Comparison of ENCODE assay signal across 8 cellular contexts in genomic region chr1:110672001-110672752, GRCh38. TPM values are rescaled to one million over a fixed set of nuclear protein-coding genes. Genes with fewer than 3 reads are reported as not detected.
A peak's percentile ranks its signal among the peaks of the same experiment; 100 is the strongest.
DNase-seq lines count a peak whose midpoint lies in the region; ATAC-seq, FAIRE-seq and TF ChIP-seq lines count a peak whose summit lies in the region.

No MANE protein-coding gene starts in this region.

- TF ChIP-seq CTCF in HepG2 (CRISPR knock-in tag; IDR thresholded peaks at IDR 0.05) (no peak), hepatocyte (IDR thresholded peaks at IDR 0.05; ENCODE audit: poor library complexity) (no peak), MCF 10A (IDR thresholded peaks at IDR 0.05; ENCODE audit: unreplicated experiment) (no peak)

- TF ChIP-seq RAD21 in HepG2 (CRISPR knock-in tag; IDR thresholded peaks at IDR 0.05): no peak

- H4K20me1 ChIP-seq in HepG2 (ENCODE audit: insufficient read depth, low read length) (no peaks in the 10 kb centered on the region), hepatocyte (ENCODE audit: insufficient read depth, poor library complexity, severe bottlenecking) (no peaks in the 10 kb centered on the region)

- H3K9me2 ChIP-seq in hepatocyte (replicated peaks; ENCODE audit: insufficient read depth): no peaks in the 10 kb centered on the region

- peak; percentile 97 for DNase-seq in G401 (ENCODE audit: low spot score)
- DNase-seq in NCI-H2227 treated with DMSO at 0.1 percent for 48 hours (lab: John Stamatoyannopoulos, UW): peak; percentile 85
- DNase-seq in activated T-cell treated with anti-CD3 and anti-CD28 coated beads, Interleukin-2, amount 50 U/mL, for 48 hours: peak; percentile 74
- no peak for DNase-seq in HepG2 (ENCODE audit: low spot score)
- peak; percentile 52 to 77 for DNase-seq in stimulated activated CD8-positive, alpha-beta memory T cell treated with anti-CD3 and anti-CD28 coated beads, Interleukin-7, amount 100 ng/mL, for 4 hours (ENCODE audit: low read depth in 2 of 2)
- DNase-seq in NCI-H187 treated with DMSO at 0.1 percent for 48 hours (lab: John Stamatoyannopoulos, UW): no peak
- DNase-seq in hepatocyte (ENCODE audit: low spot score): no peak
- DNase-seq in MCF 10A (ENCODE audit: unreplicated experiment): no peak

- H3K4me2 ChIP-seq in HepG2 (ENCODE audit: low read depth, low read length) (no peak overlapping the region), hepatocyte (no peak overlapping the region)

- TF ChIP-seq POLR2A in HepG2 (IDR thresholded peaks at IDR 0.05; ENCODE audit: insufficient read depth in 1 of 2, low read depth in 2 of 2, low read length in 2 of 2): no peak

- H3K36me3 Mint-ChIP-seq in MCF 10A (ENCODE audit: insufficient read depth, unreplicated experiment): no peaks in the 10 kb centered on the region

- ATAC-seq in HepG2: no peak

- peaks cover 13% of the 10 kb centered on the region for H3K27me3 Mint-ChIP-seq in MCF 10A (ENCODE audit: insufficient read depth, unreplicated experiment)

- H3K9me3 Mint-ChIP-seq in MCF 10A (ENCODE audit: unreplicated experiment): peaks cover 7% of the 10 kb centered on the region

- H2AFZ ChIP-seq in HepG2 (ENCODE audit: low read length) (no peak overlapping the region), hepatocyte (no peak overlapping the region)

- POLR2A ChIA-PET in HepG2 (lab: Yijun Ruan, JAX): no interaction called here
- POLR2A ChIA-PET in MCF 10A (lab: Yijun Ruan, JAX): no interaction called here

- intact Hi-C loops in HepG2 (cut with micrococcal nuclease; ENCODE audit: unreplicated experiment): no loop called here
- intact Hi-C loops in MCF 10A (cut with micrococcal nuclease): no loop called here

- H3K4me3 Mint-ChIP-seq in MCF 10A (ENCODE audit: unreplicated experiment): no peak overlapping the region

- TF ChIP-seq EP300 in HepG2 (IDR thresholded peaks at IDR 0.05; ENCODE audit: low read depth in 2 of 2, low read length in 2 of 2) (no peak), HepG2 (CRISPR knock-in tag; IDR thresholded peaks at IDR 0.05; ENCODE audit: borderline replicate concordance) (no peak)

- H3K9me3 ChIP-seq in HepG2 (ENCODE audit: low read length) (no peaks in the 10 kb centered on the region), hepatocyte (ENCODE audit: low read depth) (no peaks in the 10 kb centered on the region)

- H3K9ac ChIP-seq in HepG2 (ENCODE audit: insufficient read depth, low read depth, low read length): no peak overlapping the region

- H3K79me2 ChIP-seq in HepG2 (ENCODE audit: insufficient read depth, low read length) (no peaks in the 10 kb centered on the region), hepatocyte (no peaks in the 10 kb centered on the region)

- in situ Hi-C loops in G401 (cut with HindIII; ENCODE audit: low sequenced_read_pairs) (no loop called here), HepG2 (cut with HindIII; ENCODE audit: extremely low pct_ligation_motif_present, low pct_unique_long_range_greater_than_20kb) (no loop called here)

- BruUV-seq in HepG2 (replicated peaks; lab: Mats Ljungman, UMichigan) (no TSS peak), MCF 10A (replicated peaks; lab: Mats Ljungman, UMichigan) (no TSS peak)

- H3K36me3 ChIP-seq in HepG2 (replicated peaks in 1 of 2; ENCODE audit: control insufficient read depth in 1 of 2, insufficient read depth in 2 of 2, low read length in 2 of 2) (no peaks in the 10 kb centered on the region), hepatocyte (replicated peaks; ENCODE audit: insufficient read depth, low read depth) (no peaks in the 10 kb centered on the region)

- no peaks in the 10 kb centered on the region for H3K4me1 Mint-ChIP-seq in MCF 10A (ENCODE audit: insufficient read depth, unreplicated experiment)

- no peak overlapping the region for H3K27ac Mint-ChIP-seq in MCF 10A (ENCODE audit: low read depth, unreplicated experiment)

- no peak for FAIRE-seq in HepG2 (lab: Jason Lieb, UNC)

- no peak overlapping the region for H3K27ac ChIP-seq in HepG2 (ENCODE audit: extremely low read length, insufficient read depth, low read length)
- no peak overlapping the region for H3K27ac ChIP-seq in hepatocyte

- no peak overlapping the region for H3K4me3 ChIP-seq in HepG2 (replicated peaks in 1 of 3; ENCODE audit: insufficient read depth in 1 of 3, low read depth in 2 of 3, low read length in 3 of 3)
- no peak overlapping the region for H3K4me3 ChIP-seq in hepatocyte

- CTCF ChIA-PET in HepG2 (lab: Yijun Ruan, JAX; ENCODE audit: low intra/inter-chr PET ratio, low total read pairs): no interaction called here
- CTCF ChIA-PET in MCF 10A (lab: Yijun Ruan, JAX): no interaction called here

- H3K27me3 ChIP-seq in HepG2 (ENCODE audit: control insufficient read depth in 1 of 2, insufficient read depth in 2 of 2, low read length in 2 of 2): peaks cover 0 to 11% of the 10 kb centered on the region in 2 experiments; a peak in 3 of 5 replicates
- H3K27me3 ChIP-seq in hepatocyte: peaks cover 88% of the 10 kb centered on the region

- H3K4me1 ChIP-seq in HepG2 (ENCODE audit: insufficient read depth, low read length) (no peaks in the 10 kb centered on the region), hepatocyte (ENCODE audit: insufficient read depth) (no peaks in the 10 kb centered on the region)

- WGBS in HepG2 (ENCODE audit: low lambda C conversion rate): 14% methylated on average over 12 of the region's 12 CpGs
- 58% methylated on average over 12 of the region's 12 CpGs for WGBS in hepatocyte (ENCODE audit: low lambda C conversion rate, missing lambda C conversion rate)

TF ChIP-seq in HepG2, 621 proteins besides CTCF, POLR2A, EP300 and RAD21:
- TF ChIP-seq ZNF326 (CRISPR knock-in tag; IDR thresholded peaks at IDR 0.05; ENCODE audit: borderline replicate concordance) (no peak), BCL6 (CRISPR knock-in tag; IDR thresholded peaks at IDR 0.05) (no peak), TERF1 (CRISPR knock-in tag; IDR thresholded peaks at IDR 0.05) (no peak), ZNF224 (CRISPR knock-in tag; IDR thresholded peaks at IDR 0.05) (no peak), RFX1 (IDR thresholded peaks at IDR 0.05) (peak; percentile 19; the same call in 1 of the 2 replicates), NFATC3 (CRISPR knock-in tag; IDR thresholded peaks at IDR 0.05) (no peak)
- TF ChIP-seq, protein P1, sequence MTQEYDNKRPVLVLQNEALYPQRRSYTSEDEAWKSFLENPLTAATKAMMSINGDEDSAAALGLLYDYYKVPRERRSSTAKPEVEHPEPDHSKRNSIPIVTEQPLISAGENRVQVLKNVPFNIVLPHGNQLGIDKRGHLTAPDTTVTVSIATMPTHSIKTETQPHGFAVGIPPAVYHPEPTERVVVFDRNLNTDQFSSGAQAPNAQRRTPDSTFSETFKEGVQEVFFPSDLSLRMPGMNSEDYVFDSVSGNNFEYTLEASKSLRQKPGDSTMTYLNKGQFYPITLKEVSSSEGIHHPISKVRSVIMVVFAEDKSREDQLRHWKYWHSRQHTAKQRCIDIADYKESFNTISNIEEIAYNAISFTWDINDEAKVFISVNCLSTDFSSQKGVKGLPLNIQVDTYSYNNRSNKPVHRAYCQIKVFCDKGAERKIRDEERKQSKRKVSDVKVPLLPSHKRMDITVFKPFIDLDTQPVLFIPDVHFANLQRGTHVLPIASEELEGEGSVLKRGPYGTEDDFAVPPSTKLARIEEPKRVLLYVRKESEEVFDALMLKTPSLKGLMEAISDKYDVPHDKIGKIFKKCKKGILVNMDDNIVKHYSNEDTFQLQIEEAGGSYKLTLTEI (CRISPR knock-in tag; conservative IDR thresholded peaks at IDR 0.05): no peak

RNA-seq across cellular contexts. Expression of gene KCNA3, which starts 2.6 kb away (rescaled TPM):
- not detected in 2 replicates for total RNA-seq in G401 (2014; rRNA removed; shearing (Covaris generic))
- total RNA-seq in HepG2 (2016; rRNA removed; fragmentation: Illumina TruSeq; extraction: Trizol): not detected in 2 replicates
- not detected in 2 replicates for total RNA-seq in HepG2 (2016; cell fraction: cytosol; rRNA removed; fragmentation: Illumina TruSeq; extraction: Trizol; ENCODE audit: low read depth)
- total RNA-seq in HepG2 (2016; cell fraction: insoluble cytoplasmic fraction; rRNA removed; fragmentation: Illumina TruSeq; extraction: Trizol): not detected in 2 replicates
- total RNA-seq in HepG2 (2016; cell fraction: membrane; rRNA removed; fragmentation: Illumina TruSeq; extraction: Trizol): not detected in 2 replicates
- total RNA-seq in HepG2 (2016; cell fraction: nucleus; rRNA removed; fragmentation: Illumina TruSeq; extraction: Trizol): not detected in 2 replicates
- polyA plus RNA-seq in HepG2 (2011; rRNA removed): not detected in 2 replicates
- not detected in 2 replicates for polyA plus RNA-seq in HepG2 (2011; cell fraction: cytosol; rRNA removed)
- polyA plus RNA-seq in HepG2 (2011; cell fraction: nucleus; rRNA removed): not detected in 2 replicates
- not detected in 2 replicates for polyA plus RNA-seq in HepG2 (2012)
- polyA plus RNA-seq in HepG2 (2016; cell fraction: cytosol; fragmentation: Illumina TruSeq; extraction: Trizol; ENCODE audit: low read depth): not detected in 2 replicates
- not detected in 2 replicates for polyA plus RNA-seq in HepG2 (2016; cell fraction: insoluble cytoplasmic fraction; fragmentation: Illumina TruSeq; extraction: Trizol; ENCODE audit: low read depth)
- polyA plus RNA-seq in HepG2 (2016; cell fraction: membrane; fragmentation: Illumina TruSeq; extraction: Trizol; ENCODE audit: low read depth): not detected in 2 replicates
- polyA plus RNA-seq in HepG2 (2016; cell fraction: nucleus; fragmentation: Illumina TruSeq; extraction: Trizol; ENCODE audit: insufficient read depth, low read depth): not detected in 2 replicates
- not detected in 2 replicates for polyA minus RNA-seq in HepG2 (2011; rRNA and poly(A)+ RNA removed; ENCODE audit: low replicate concordance)
- polyA minus RNA-seq in HepG2 (2011; cell fraction: cytosol; rRNA and poly(A)+ RNA removed): not detected in 2 replicates
- polyA minus RNA-seq in HepG2 (2011; cell fraction: nucleus; rRNA and poly(A)+ RNA removed): not detected in 2 replicates
- total RNA-seq in hepatocyte: 0.20 and 0.43 TPM in 2 replicates
- not detected in 2 replicates for polyA plus RNA-seq in hepatocyte
- not detected in 2 replicates for total RNA-seq in MCF 10A (2022)

Comparison
In these comparisons a context has a peak if more than half of its experiments do, and no peak if none do; other contexts are left out.
1. DNase-seq: peak in G401 (single experiment), NCI-H2227 treated with DMSO at 0.1 percent for 48 hours (single experiment), activated T-cell treated with anti-CD3 and anti-CD28 coated beads, Interleukin-2, amount 50 U/mL, for 48 hours (2 of 2) and stimulated activated CD8-positive, alpha-beta memory T cell treated with anti-CD3 and anti-CD28 coated beads, Interleukin-7, amount 100 ng/mL, for 4 hours (2 of 2); none in HepG2 (single experiment), NCI-H187 treated with DMSO at 0.1 percent for 48 hours (single experiment), hepatocyte (single experiment) and MCF 10A (single experiment).